Comparison of ENCODE assay signal across 25 cellular contexts in the genomic region with DNA sequence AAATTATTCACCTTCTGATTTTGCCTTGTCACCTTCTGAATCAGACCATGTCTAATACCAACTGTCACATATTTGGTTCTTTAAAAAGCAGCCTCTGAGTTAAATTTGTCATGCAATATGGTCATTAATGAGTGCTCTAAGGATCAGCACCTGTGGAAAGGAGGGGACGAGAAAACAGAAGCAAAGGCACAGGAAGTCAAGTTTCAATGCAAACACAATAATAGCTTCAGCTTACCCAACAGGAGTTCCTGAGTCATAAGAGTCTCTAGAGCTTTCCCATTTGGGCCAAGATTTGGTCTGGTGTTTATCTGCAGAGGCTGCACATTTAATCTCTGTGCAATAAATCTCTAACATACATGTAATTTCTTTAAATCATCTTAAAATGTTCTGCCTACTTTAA.
"Had no signal": no experiment of that assay in that cellular context is flagged by ENCODE, and none has a peak within 500 bp of the region (broad histone marks: within the 10 kb centered on the region; RNA-seq: fewer than 3 reads in every experiment).

No MANE protein-coding gene starts in this region.

- H3K4me3 ChIP-seq: breast epithelium, coronary artery had no signal

- H3K27me3 ChIP-seq: breast epithelium had no signal

- H3K27ac ChIP-seq: breast epithelium, coronary artery had no signal

- H3K36me3 Mint-ChIP-seq: activated CD8-positive, alpha-beta memory T cell treated with anti-CD3 and anti-CD28 coated beads, Interleukin-2, amount 10 ng/mL, durations not matched to agents 7 days and 5 days; activated naive CD4-positive, alpha-beta T cell treated with anti-CD3 and anti-CD28 coated beads, Interleukin-2, amount 50 U/mL, for 24 hours; WTC11 had no signal

- H3K36me3 ChIP-seq: breast epithelium had no signal

- H3K27ac Mint-ChIP-seq: activated CD4-positive, alpha-beta T cell treated with anti-CD3 and anti-CD28 coated beads, Interleukin-2, amount 10 ng/mL, durations not matched to agents 24 days and 14 days; activated CD8-positive, alpha-beta memory T cell treated with anti-CD3 and anti-CD28 coated beads, Interleukin-2, amount 10 ng/mL, durations not matched to agents 7 days and 5 days; activated naive CD4-positive, alpha-beta T cell treated with anti-CD3 and anti-CD28 coated beads, Interleukin-2, amount 50 U/mL, for 24 hours; activated T-cell treated with anti-CD3 and anti-CD28 coated beads, Interleukin-2, amount 50 U/mL, for 24 hours; activated T-helper 1 cell treated with anti-CD3 and anti-CD28 coated beads, Interleukin-12 subunit alpha, Interleukin-12 subunit beta, Interleukin-2, Interleukin-4 antibody, amounts not matched to agents 30 ng/mL and 10 ng/mL and 1 ng/mL, durations not matched to agents 14 hours and 24 hours and 36 hours; T-helper 1 cell treated with Interleukin-12 subunit alpha and Interleukin-12 subunit beta and Interleukin-4 antibody, amounts not matched to agents 30 μg/mL and 1 μg/mL, for 36 hours; WTC11 had no signal

- H3K4me1 ChIP-seq: breast epithelium had no signal

- ATAC-seq: activated CD8-positive, alpha-beta memory T cell treated with anti-CD3 and anti-CD28 coated beads, Interleukin-2, amount 10 ng/mL, durations not matched to agents 7 days and 5 days; PC-3; WTC11 had no signal

- H3K9me3 ChIP-seq: breast epithelium had no signal

- DNase-seq: activated CD4-positive, alpha-beta T cell treated with anti-CD3 and anti-CD28 coated beads for 1 hour; activated CD4-positive, alpha-beta T cell treated with anti-CD3 and anti-CD28 coated beads, Interleukin-2, amount 10 ng/mL, durations not matched to agents 24 days and 14 days; activated CD4-positive, alpha-beta T cell treated with anti-CD3 and anti-CD28 coated beads, Interleukin-2, amount 50 U/mL, for 48 hours; activated CD8-positive, alpha-beta memory T cell treated with anti-CD3 and anti-CD28 coated beads, Interleukin-2, amount 10 ng/mL, durations not matched to agents 7 days and 5 days; activated effector memory CD4-positive, alpha-beta T cell treated with Interleukin-2 at 50 U/mL for 16 hours; activated naive CD4-positive, alpha-beta T cell; activated T-cell treated with anti-CD3 and anti-CD28 coated beads, Interleukin-2, amount 50 U/mL, for 24 hours; aorta; caudate nucleus; NCI-H1105; NCI-H1436 treated with DMSO at 0.1 percent for 48 hours; NCI-H187; NCI-H2081; NCI-H2171 treated with DMSO at 0.1 percent for 48 hours; NCI-H226; NCI-H524 treated with DMSO at 0.1 percent for 48 hours; NCI-H774; PC-3; SHP77 had no signal

- H3K4me1 Mint-ChIP-seq: activated CD4-positive, alpha-beta T cell treated with anti-CD3 and anti-CD28 coated beads, Interleukin-2, amount 10 ng/mL, durations not matched to agents 24 days and 14 days; activated CD8-positive, alpha-beta memory T cell treated with anti-CD3 and anti-CD28 coated beads, Interleukin-2, amount 10 ng/mL, durations not matched to agents 7 days and 5 days; activated naive CD4-positive, alpha-beta T cell treated with anti-CD3 and anti-CD28 coated beads, Interleukin-2, amount 50 U/mL, for 24 hours had no signal

- H3K4me3 Mint-ChIP-seq: activated CD4-positive, alpha-beta T cell treated with anti-CD3 and anti-CD28 coated beads, Interleukin-2, amount 10 ng/mL, durations not matched to agents 24 days and 14 days; activated CD8-positive, alpha-beta memory T cell treated with anti-CD3 and anti-CD28 coated beads, Interleukin-2, amount 10 ng/mL, durations not matched to agents 7 days and 5 days; activated naive CD4-positive, alpha-beta T cell treated with anti-CD3 and anti-CD28 coated beads, Interleukin-2, amount 50 U/mL, for 24 hours; activated T-cell treated with anti-CD3 and anti-CD28 coated beads, Interleukin-2, amount 50 U/mL, for 24 hours; activated T-helper 1 cell treated with anti-CD3 and anti-CD28 coated beads, Interleukin-12 subunit alpha, Interleukin-12 subunit beta, Interleukin-2, Interleukin-4 antibody, amounts not matched to agents 30 ng/mL and 10 ng/mL and 1 ng/mL, durations not matched to agents 14 hours and 24 hours and 36 hours; T-helper 1 cell treated with Interleukin-12 subunit alpha and Interleukin-12 subunit beta and Interleukin-4 antibody, amounts not matched to agents 30 μg/mL and 1 μg/mL, for 36 hours; WTC11 had no signal

- H3K27me3 Mint-ChIP-seq: activated CD4-positive, alpha-beta T cell treated with anti-CD3 and anti-CD28 coated beads, Interleukin-2, amount 10 ng/mL, durations not matched to agents 24 days and 14 days; activated CD8-positive, alpha-beta memory T cell treated with anti-CD3 and anti-CD28 coated beads, Interleukin-2, amount 10 ng/mL, durations not matched to agents 7 days and 5 days; activated naive CD4-positive, alpha-beta T cell treated with anti-CD3 and anti-CD28 coated beads, Interleukin-2, amount 50 U/mL, for 24 hours; activated T-cell treated with anti-CD3 and anti-CD28 coated beads, Interleukin-2, amount 50 U/mL, for 24 hours had no signal
